40 cellular contexts compared by ENCODE assay signal in the genomic region with DNA sequence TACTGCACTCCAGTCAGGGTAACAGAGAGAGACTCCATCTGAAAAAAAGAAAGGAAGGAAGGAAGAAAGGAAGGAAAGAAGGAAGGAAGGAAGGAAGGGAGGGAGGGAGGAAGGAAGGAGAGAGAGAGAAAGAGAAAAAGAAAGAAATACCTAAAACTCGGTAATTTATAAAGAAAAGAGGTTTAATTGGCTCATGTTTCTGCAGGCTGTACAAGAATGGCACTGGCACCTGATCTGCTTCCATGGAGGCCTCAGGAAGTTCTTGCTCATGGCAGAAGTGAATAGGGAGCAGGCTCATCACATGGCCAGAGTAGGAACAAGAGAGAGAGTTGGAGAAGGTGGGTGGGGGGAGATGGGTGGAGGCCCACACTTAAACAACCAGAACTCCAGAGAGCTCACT.
"Had no signal": no experiment of that assay in that cellular context is flagged by ENCODE, and none has a peak within 500 bp of the region (broad histone marks: within the 10 kb centered on the region; RNA-seq: fewer than 3 reads in every experiment).

No MANE protein-coding gene starts in this region.

- ATAC-seq: activated CD4-positive, alpha-beta T cell treated with anti-CD3 and anti-CD28 coated beads for 36 hours; activated CD4-positive, CD25-positive, alpha-beta regulatory T cell treated with anti-CD3 and anti-CD28 coated beads, Interleukin-2, amount 50 U/mL, for 24 hours; activated CD8-positive, alpha-beta memory T cell treated with anti-CD3 and anti-CD28 coated beads, Interleukin-2, amount 10 ng/mL, durations not matched to agents 7 days and 5 days; activated CD8-positive, alpha-beta T cell treated with anti-CD3 and anti-CD28 coated beads, Interleukin-2, amount 10 ng/mL, durations not matched to agents 7 days and 5 days; activated naive CD4-positive, alpha-beta T cell treated with anti-CD3 and anti-CD28 coated beads, Interleukin-2, amount 50 U/mL, for 72 hours; activated T-cell treated with anti-CD3 and anti-CD28 coated beads, Interleukin-2, amount 50 U/mL, for 72 hours; activated T-helper 17 cell treated with anti-CD3 and anti-CD28 coated beads, Interleukin-2, amount 50 U/mL, for 72 hours; body of pancreas; T-cell had no signal

- FAIRE-seq: astrocyte, TTC549 had no signal

- H3K4me1 ChIP-seq: body of pancreas, breast epithelium had no signal

- H3K9me3 Mint-ChIP-seq: activated CD4-positive, alpha-beta memory T cell treated with anti-CD3 and anti-CD28 coated beads, Interleukin-2, amount 10 ng/mL, durations not matched to agents 7 days and 5 days; activated CD4-positive, alpha-beta T cell treated with anti-CD3 and anti-CD28 coated beads, Interleukin-2, amount 10 ng/mL, durations not matched to agents 7 days and 5 days; activated T-cell treated with anti-CD3 and anti-CD28 coated beads, Interleukin-2, amount 50 U/mL, for 24 hours had no signal

- H3K4me3 Mint-ChIP-seq: activated CD4-positive, alpha-beta memory T cell treated with anti-CD3 and anti-CD28 coated beads, Interleukin-2, amount 10 ng/mL, durations not matched to agents 7 days and 5 days; activated CD4-positive, alpha-beta T cell treated with anti-CD3 and anti-CD28 coated beads for 36 hours; activated CD4-positive, alpha-beta T cell treated with anti-CD3 and anti-CD28 coated beads, Interleukin-2, amount 10 ng/mL, durations not matched to agents 7 days and 5 days; activated CD8-positive, alpha-beta memory T cell treated with anti-CD3 and anti-CD28 coated beads, Interleukin-2, amount 10 ng/mL, durations not matched to agents 7 days and 5 days; activated CD8-positive, alpha-beta T cell treated with anti-CD3 and anti-CD28 coated beads, Interleukin-2, amount 10 ng/mL, durations not matched to agents 7 days and 5 days; activated naive CD4-positive, alpha-beta T cell treated with anti-CD3 and anti-CD28 coated beads for 36 hours; activated naive CD8-positive, alpha-beta T cell treated with anti-CD3 and anti-CD28 coated beads for 36 hours; activated T-cell treated with anti-CD3 and anti-CD28 coated beads, Interleukin-2, amount 50 U/mL, for 24 hours; activated T-cell treated with anti-CD3 and anti-CD28 coated beads, Interleukin-2, amount 50 U/mL, for 72 hours; activated T-helper 1 cell treated with anti-CD3 and anti-CD28 coated beads, Interleukin-12 subunit alpha, Interleukin-12 subunit beta, Interleukin-2, Interleukin-4 antibody, amounts not matched to agents 30 ng/mL and 10 ng/mL and 1 ng/mL, durations not matched to agents 14 hours and 24 hours and 36 hours; activated T-helper 17 cell treated with anti-CD3 and anti-CD28 coated beads, Interleukin-2, amount 50 U/mL, for 72 hours; central memory CD8-positive, alpha-beta T cell; T-cell; T-helper 1 cell treated with Interleukin-12 subunit alpha and Interleukin-12 subunit beta and Interleukin-4 antibody, amounts not matched to agents 30 μg/mL and 1 μg/mL, for 36 hours; T-helper 2 cell treated with Interferon-gamma antibody and Interleukin-4, amounts not matched to agents 5 μg/mL and 100 μg/mL, for 36 hours had no signal

- DNase-seq: activated CD4-positive, alpha-beta memory T cell treated with anti-CD3 and anti-CD28 coated beads, Interleukin-2, amount 10 ng/mL, durations not matched to agents 7 days and 5 days; activated CD4-positive, alpha-beta T cell treated with anti-CD3 and anti-CD28 coated beads for 1 hour; activated CD4-positive, alpha-beta T cell treated with anti-CD3 and anti-CD28 coated beads for 36 hours; activated CD4-positive, alpha-beta T cell treated with anti-CD3 and anti-CD28 coated beads for 48 hours; activated CD4-positive, alpha-beta T cell treated with anti-CD3 and anti-CD28 coated beads, Interleukin-2, amount 10 ng/mL, durations not matched to agents 7 days and 5 days; activated CD4-positive, alpha-beta T cell treated with anti-CD3 and anti-CD28 coated beads, Interleukin-2, amount 50 U/mL, for 48 hours; activated CD4-positive, CD25-positive, alpha-beta regulatory T cell; activated CD8-positive, alpha-beta memory T cell treated with anti-CD3 and anti-CD28 coated beads for 24 hours; activated CD8-positive, alpha-beta memory T cell treated with anti-CD3 and anti-CD28 coated beads, Interleukin-2, amount 10 ng/mL, durations not matched to agents 7 days and 5 days; activated CD8-positive, alpha-beta memory T cell treated with anti-CD3 and anti-CD28 coated beads, Interleukin-2, amount 50 U/mL, for 48 hours; activated CD8-positive, alpha-beta T cell treated with anti-CD3 and anti-CD28 coated beads, Interleukin-2, amount 10 ng/mL, durations not matched to agents 7 days and 5 days; activated effector memory CD4-positive, alpha-beta T cell treated with anti-CD3 and anti-CD28 coated beads, Interleukin-2, amount 50 U/mL, for 16 hours; activated gamma-delta T cell treated with Interleukin-2 at 50 U/mL for 16 hours; activated naive CD4-positive, alpha-beta T cell; activated naive CD4-positive, alpha-beta T cell treated with anti-CD3 and anti-CD28 coated beads for 36 hours; activated naive CD4-positive, alpha-beta T cell treated with anti-CD3 and anti-CD28 coated beads, Interleukin-2, amount 50 U/mL, for 16 hours; activated naive CD8-positive, alpha-beta T cell treated with anti-CD3 and anti-CD28 coated beads for 36 hours; activated T-cell treated with anti-CD3 and anti-CD28 coated beads, Interleukin-2, amount 50 U/mL, for 24 hours; activated T-cell treated with anti-CD3 and anti-CD28 coated beads, Interleukin-2, amount 50 U/mL, for 72 hours; adrenal gland; amniotic stem cell; aorta; body of pancreas; brain microvascular endothelial cell; caudate nucleus; cerebellar nuclear complex; T-cell; T-helper 2 cell; T-helper 9 cell had no signal

- H3K4me1 Mint-ChIP-seq: activated CD4-positive, alpha-beta memory T cell treated with anti-CD3 and anti-CD28 coated beads, Interleukin-2, amount 10 ng/mL, durations not matched to agents 7 days and 5 days; activated CD4-positive, alpha-beta T cell treated with anti-CD3 and anti-CD28 coated beads for 36 hours; activated CD4-positive, alpha-beta T cell treated with anti-CD3 and anti-CD28 coated beads, Interleukin-2, amount 10 ng/mL, durations not matched to agents 7 days and 5 days; activated CD8-positive, alpha-beta memory T cell treated with anti-CD3 and anti-CD28 coated beads, Interleukin-2, amount 10 ng/mL, durations not matched to agents 7 days and 5 days; activated naive CD8-positive, alpha-beta T cell treated with anti-CD3 and anti-CD28 coated beads for 36 hours; activated T-helper 17 cell treated with anti-CD3 and anti-CD28 coated beads, Interleukin-2, amount 50 U/mL, for 72 hours; central memory CD8-positive, alpha-beta T cell; T-cell had no signal

- H3K27ac ChIP-seq: adrenal gland, body of pancreas, brain microvascular endothelial cell, breast epithelium, VCaP had no signal

- H3K36me3 Mint-ChIP-seq: activated CD8-positive, alpha-beta memory T cell treated with anti-CD3 and anti-CD28 coated beads, Interleukin-2, amount 10 ng/mL, durations not matched to agents 7 days and 5 days; activated naive CD8-positive, alpha-beta T cell treated with anti-CD3 and anti-CD28 coated beads for 36 hours; T-cell had no signal

- H3K4me3 ChIP-seq: adrenal gland, body of pancreas, breast epithelium had no signal

- H3K36me3 ChIP-seq: adrenal gland, brain microvascular endothelial cell, breast epithelium had no signal

- H3K9me3 ChIP-seq: body of pancreas had no signal

- H3K27me3 ChIP-seq: adrenal gland, body of pancreas, brain microvascular endothelial cell, breast epithelium had no signal

- H3K27ac Mint-ChIP-seq: activated CD4-positive, alpha-beta memory T cell treated with anti-CD3 and anti-CD28 coated beads, Interleukin-2, amount 10 ng/mL, durations not matched to agents 7 days and 5 days; activated CD4-positive, alpha-beta T cell treated with anti-CD3 and anti-CD28 coated beads for 36 hours; activated CD4-positive, alpha-beta T cell treated with anti-CD3 and anti-CD28 coated beads, Interleukin-2, amount 10 ng/mL, durations not matched to agents 7 days and 5 days; activated CD8-positive, alpha-beta memory T cell treated with anti-CD3 and anti-CD28 coated beads, Interleukin-2, amount 10 ng/mL, durations not matched to agents 7 days and 5 days; activated CD8-positive, alpha-beta T cell treated with anti-CD3 and anti-CD28 coated beads, Interleukin-2, amount 10 ng/mL, durations not matched to agents 7 days and 5 days; activated naive CD4-positive, alpha-beta T cell treated with anti-CD3 and anti-CD28 coated beads for 36 hours; activated naive CD4-positive, alpha-beta T cell treated with anti-CD3 and anti-CD28 coated beads, Interleukin-2, amount 50 U/mL, for 72 hours; activated naive CD8-positive, alpha-beta T cell treated with anti-CD3 and anti-CD28 coated beads for 36 hours; activated T-cell treated with anti-CD3 and anti-CD28 coated beads, Interleukin-2, amount 50 U/mL, for 24 hours; activated T-cell treated with anti-CD3 and anti-CD28 coated beads, Interleukin-2, amount 50 U/mL, for 72 hours; activated T-helper 1 cell treated with anti-CD3 and anti-CD28 coated beads, Interleukin-12 subunit alpha, Interleukin-12 subunit beta, Interleukin-2, Interleukin-4 antibody, amounts not matched to agents 30 ng/mL and 10 ng/mL and 1 ng/mL, durations not matched to agents 14 hours and 24 hours and 36 hours; activated T-helper 17 cell treated with anti-CD3 and anti-CD28 coated beads, Interleukin-2, amount 50 U/mL, for 72 hours; T-cell; T-helper 1 cell treated with Interleukin-12 subunit alpha and Interleukin-12 subunit beta and Interleukin-4 antibody, amounts not matched to agents 30 μg/mL and 1 μg/mL, for 36 hours; T-helper 2 cell treated with Interferon-gamma antibody and Interleukin-4, amounts not matched to agents 5 μg/mL and 100 μg/mL, for 36 hours had no signal
